In the genomic region with DNA sequence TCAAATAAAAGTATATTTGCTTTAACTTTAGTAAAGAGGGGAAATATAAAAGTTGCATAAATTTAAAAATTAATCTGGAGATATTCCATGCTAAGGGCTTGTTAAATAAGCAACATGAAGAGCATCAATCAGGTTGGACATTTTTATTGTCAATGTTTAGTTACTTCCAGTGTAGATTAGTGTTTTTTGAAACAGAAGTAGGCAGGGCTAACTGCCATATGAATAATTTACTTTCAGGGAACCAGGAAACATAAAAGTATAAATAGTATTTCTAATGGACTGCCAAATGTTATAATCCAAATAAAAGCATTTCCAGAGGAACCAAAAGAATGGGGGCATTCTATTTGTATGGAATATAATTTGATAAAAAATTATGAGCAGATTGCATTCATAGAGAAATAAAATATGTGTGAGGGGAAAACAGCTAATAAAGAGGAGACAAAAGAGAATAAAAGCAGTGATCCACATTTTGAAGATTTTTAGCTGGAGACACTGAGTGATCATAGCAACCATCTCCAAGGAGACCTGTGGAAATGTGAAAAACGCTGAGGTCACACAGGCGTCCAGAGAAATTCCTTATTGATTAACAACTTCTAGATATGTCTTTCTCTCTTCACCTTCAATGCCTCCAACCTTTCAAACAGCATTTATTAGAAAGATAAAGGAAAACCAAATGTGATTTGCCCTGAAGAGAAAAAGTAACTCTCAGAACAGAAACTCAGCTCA, we compare ENCODE assay signal across 1 cellular context.
TF ChIP-seq lines count a peak whose summit lies in the region.

No MANE protein-coding gene starts in this region.

TF ChIP-seq in HEK293, 187 proteins besides CTCF, POLR2A, EP300 and RAD21 (continued from another document and continues in another):
- peak; percentile 34; the same call in 1 of the 2 replicates for TF ChIP-seq TSHZ1 (tag by site-specific recombination; IDR thresholded peaks at IDR 0.05; ENCODE audit: borderline replicate concordance)
- TF ChIP-seq ZNF571 (tag by site-specific recombination; IDR thresholded peaks at IDR 0.05), result no peak
- no peak for TF ChIP-seq ZNF768 (tag by site-specific recombination; IDR thresholded peaks at IDR 0.05)
- TF ChIP-seq ZFP3 (tag by site-specific recombination; IDR thresholded peaks at IDR 0.05; ENCODE audit: low read depth), result no peak
- TF ChIP-seq ZNF132 (tag by site-specific recombination; IDR thresholded peaks at IDR 0.05; ENCODE audit: borderline replicate concordance), result no peak
- TF ChIP-seq ZNF335 (tag by site-specific recombination; conservative IDR thresholded peaks at IDR 0.05), result 0 out of 2 replicates have a peak, but pooled peaks have one; percentile 48
- TF ChIP-seq ZNF112 (tag by site-specific recombination; IDR thresholded peaks at IDR 0.05), result no peak
- no peak for TF ChIP-seq ZEB2 (tag by site-specific recombination; IDR thresholded peaks at IDR 0.05)
- no peak for TF ChIP-seq ZNF624 (tag by site-specific recombination; IDR thresholded peaks at IDR 0.05)
- TF ChIP-seq, protein P1, sequence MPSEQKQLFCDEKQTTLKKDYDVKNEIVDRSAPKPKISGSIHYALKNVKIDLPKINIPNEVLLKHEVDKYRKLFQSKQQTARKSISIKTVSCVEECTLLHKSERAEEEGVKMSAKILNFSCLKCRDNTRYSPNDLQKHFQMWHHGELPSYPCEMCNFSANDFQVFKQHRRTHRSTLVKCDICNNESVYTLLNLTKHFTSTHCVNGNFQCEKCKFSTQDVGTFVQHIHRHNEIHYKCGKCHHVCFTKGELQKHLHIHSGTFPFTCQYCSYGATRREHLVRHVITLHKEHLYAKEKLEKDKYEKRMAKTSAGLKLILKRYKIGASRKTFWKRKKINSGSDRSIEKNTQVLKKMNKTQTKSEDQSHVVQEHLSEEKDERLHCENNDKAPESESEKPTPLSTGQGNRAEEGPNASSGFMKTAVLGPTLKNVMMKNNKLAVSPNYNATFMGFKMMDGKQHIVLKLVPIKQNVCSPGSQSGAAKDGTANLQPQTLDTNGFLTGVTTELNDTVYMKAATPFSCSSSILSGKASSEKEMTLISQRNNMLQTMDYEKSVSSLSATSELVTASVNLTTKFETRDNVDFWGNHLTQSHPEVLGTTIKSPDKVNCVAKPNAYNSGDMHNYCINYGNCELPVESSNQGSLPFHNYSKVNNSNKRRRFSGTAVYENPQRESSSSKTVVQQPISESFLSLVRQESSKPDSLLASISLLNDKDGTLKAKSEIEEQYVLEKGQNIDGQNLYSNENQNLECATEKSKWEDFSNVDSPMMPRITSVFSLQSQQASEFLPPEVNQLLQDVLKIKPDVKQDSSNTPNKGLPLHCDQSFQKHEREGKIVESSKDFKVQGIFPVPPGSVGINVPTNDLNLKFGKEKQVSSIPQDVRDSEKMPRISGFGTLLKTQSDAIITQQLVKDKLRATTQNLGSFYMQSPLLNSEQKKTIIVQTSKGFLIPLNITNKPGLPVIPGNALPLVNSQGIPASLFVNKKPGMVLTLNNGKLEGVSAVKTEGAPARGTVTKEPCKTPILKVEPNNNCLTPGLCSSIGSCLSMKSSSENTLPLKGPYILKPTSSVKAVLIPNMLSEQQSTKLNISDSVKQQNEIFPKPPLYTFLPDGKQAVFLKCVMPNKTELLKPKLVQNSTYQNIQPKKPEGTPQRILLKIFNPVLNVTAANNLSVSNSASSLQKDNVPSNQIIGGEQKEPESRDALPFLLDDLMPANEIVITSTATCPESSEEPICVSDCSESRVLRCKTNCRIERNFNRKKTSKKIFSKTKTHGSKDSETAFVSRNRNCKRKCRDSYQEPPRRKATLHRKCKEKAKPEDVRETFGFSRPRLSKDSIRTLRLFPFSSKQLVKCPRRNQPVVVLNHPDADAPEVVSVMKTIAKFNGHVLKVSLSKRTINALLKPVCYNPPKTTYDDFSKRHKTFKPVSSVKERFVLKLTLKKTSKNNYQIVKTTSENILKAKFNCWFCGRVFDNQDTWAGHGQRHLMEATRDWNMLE (tag by site-specific recombination; conservative IDR thresholded peaks at IDR 0.05; ENCODE audit: low read depth), result no peak
- TF ChIP-seq HIC1 (tag by site-specific recombination; IDR thresholded peaks at IDR 0.05), result no peak
- TF ChIP-seq, protein P2, sequence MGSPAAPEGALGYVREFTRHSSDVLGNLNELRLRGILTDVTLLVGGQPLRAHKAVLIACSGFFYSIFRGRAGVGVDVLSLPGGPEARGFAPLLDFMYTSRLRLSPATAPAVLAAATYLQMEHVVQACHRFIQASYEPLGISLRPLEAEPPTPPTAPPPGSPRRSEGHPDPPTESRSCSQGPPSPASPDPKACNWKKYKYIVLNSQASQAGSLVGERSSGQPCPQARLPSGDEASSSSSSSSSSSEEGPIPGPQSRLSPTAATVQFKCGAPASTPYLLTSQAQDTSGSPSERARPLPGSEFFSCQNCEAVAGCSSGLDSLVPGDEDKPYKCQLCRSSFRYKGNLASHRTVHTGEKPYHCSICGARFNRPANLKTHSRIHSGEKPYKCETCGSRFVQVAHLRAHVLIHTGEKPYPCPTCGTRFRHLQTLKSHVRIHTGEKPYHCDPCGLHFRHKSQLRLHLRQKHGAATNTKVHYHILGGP (tag by site-specific recombination; IDR thresholded peaks at IDR 0.05), result no peak
- TF ChIP-seq, protein P3, sequence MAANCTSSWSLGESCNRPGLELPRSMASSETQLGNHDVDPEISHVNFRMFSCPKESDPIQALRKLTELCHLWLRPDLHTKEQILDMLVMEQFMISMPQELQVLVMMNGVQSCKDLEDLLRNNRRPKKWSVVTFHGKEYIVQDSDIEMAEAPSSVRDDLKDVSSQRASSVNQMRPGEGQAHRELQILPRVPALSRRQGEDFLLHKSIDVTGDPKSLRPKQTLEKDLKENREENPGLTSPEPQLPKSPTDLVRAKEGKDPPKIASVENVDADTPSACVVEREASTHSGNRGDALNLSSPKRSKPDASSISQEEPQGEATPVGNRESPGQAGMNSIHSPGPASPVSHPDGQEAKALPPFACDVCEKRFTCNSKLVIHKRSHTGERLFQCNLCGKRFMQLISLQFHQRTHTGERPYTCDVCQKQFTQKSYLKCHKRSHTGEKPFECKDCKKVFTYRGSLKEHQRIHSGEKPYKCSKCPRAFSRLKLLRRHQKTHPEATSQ (tag by site-specific recombination; IDR thresholded peaks at IDR 0.05), result no peak
- no peak for TF ChIP-seq ZNF670 (tag by site-specific recombination; IDR thresholded peaks at IDR 0.05; ENCODE audit: low read depth)
- TF ChIP-seq, protein P4, sequence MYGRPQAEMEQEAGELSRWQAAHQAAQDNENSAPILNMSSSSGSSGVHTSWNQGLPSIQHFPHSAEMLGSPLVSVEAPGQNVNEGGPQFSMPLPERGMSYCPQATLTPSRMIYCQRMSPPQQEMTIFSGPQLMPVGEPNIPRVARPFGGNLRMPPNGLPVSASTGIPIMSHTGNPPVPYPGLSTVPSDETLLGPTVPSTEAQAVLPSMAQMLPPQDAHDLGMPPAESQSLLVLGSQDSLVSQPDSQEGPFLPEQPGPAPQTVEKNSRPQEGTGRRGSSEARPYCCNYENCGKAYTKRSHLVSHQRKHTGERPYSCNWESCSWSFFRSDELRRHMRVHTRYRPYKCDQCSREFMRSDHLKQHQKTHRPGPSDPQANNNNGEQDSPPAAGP (tag by site-specific recombination; IDR thresholded peaks at IDR 0.05), result no peak
- TF ChIP-seq, protein P5, sequence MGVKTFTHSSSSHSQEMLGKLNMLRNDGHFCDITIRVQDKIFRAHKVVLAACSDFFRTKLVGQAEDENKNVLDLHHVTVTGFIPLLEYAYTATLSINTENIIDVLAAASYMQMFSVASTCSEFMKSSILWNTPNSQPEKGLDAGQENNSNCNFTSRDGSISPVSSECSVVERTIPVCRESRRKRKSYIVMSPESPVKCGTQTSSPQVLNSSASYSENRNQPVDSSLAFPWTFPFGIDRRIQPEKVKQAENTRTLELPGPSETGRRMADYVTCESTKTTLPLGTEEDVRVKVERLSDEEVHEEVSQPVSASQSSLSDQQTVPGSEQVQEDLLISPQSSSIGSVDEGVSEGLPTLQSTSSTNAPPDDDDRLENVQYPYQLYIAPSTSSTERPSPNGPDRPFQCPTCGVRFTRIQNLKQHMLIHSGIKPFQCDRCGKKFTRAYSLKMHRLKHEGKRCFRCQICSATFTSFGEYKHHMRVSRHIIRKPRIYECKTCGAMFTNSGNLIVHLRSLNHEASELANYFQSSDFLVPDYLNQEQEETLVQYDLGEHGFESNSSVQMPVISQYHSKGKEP (tag by site-specific recombination; IDR thresholded peaks at IDR 0.05), result peak; percentile 19; the same call in 1 of the 2 replicates
- TF ChIP-seq SETDB1 (IDR thresholded peaks at IDR 0.05; ENCODE audit: insufficient read length, low read length), result no peak
- TF ChIP-seq ZNF76 (tag by site-specific recombination; IDR thresholded peaks at IDR 0.05; ENCODE audit: borderline replicate concordance, low read depth), result no peak
- TF ChIP-seq ZNF677 (tag by site-specific recombination; IDR thresholded peaks at IDR 0.05), result no peak
- TF ChIP-seq ZNF529 (tag by site-specific recombination; IDR thresholded peaks at IDR 0.05; ENCODE audit: insufficient replicate concordance), result no peak
- TF ChIP-seq ZNF366 (tag by site-specific recombination; conservative IDR thresholded peaks at IDR 0.05), result no peak; the same call in 1 of the 2 replicates
- TF ChIP-seq FEZF1 (tag by site-specific recombination; IDR thresholded peaks at IDR 0.05), result peak; percentile 68
- TF ChIP-seq, protein P6, sequence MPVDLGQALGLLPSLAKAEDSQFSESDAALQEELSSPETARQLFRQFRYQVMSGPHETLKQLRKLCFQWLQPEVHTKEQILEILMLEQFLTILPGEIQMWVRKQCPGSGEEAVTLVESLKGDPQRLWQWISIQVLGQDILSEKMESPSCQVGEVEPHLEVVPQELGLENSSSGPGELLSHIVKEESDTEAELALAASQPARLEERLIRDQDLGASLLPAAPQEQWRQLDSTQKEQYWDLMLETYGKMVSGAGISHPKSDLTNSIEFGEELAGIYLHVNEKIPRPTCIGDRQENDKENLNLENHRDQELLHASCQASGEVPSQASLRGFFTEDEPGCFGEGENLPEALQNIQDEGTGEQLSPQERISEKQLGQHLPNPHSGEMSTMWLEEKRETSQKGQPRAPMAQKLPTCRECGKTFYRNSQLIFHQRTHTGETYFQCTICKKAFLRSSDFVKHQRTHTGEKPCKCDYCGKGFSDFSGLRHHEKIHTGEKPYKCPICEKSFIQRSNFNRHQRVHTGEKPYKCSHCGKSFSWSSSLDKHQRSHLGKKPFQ (tag by site-specific recombination; IDR thresholded peaks at IDR 0.05), result 0 out of 2 replicates have a peak, but pooled peaks have one; percentile 28
- TF ChIP-seq KLF16 (tag by site-specific recombination; IDR thresholded peaks at IDR 0.05), result no peak
- TF ChIP-seq ZNF791 (tag by site-specific recombination; IDR thresholded peaks at IDR 0.05), result no peak
- no peak for TF ChIP-seq ZNF169 (tag by site-specific recombination; IDR thresholded peaks at IDR 0.05)
- TF ChIP-seq ZNF560 (tag by site-specific recombination; IDR thresholded peaks at IDR 0.05; ENCODE audit: borderline replicate concordance), result no peak
- TF ChIP-seq ZNF19 (tag by site-specific recombination; IDR thresholded peaks at IDR 0.05; ENCODE audit: low read depth), result no peak
- TF ChIP-seq ZBTB7A (tag by site-specific recombination; IDR thresholded peaks at IDR 0.05; ENCODE audit: low read depth), result no peak
- TF ChIP-seq ZNF621 (tag by site-specific recombination; IDR thresholded peaks at IDR 0.05), result no peak
- no peak for TF ChIP-seq ZNF155 (tag by site-specific recombination; IDR thresholded peaks at IDR 0.05)
- TF ChIP-seq, protein P7, sequence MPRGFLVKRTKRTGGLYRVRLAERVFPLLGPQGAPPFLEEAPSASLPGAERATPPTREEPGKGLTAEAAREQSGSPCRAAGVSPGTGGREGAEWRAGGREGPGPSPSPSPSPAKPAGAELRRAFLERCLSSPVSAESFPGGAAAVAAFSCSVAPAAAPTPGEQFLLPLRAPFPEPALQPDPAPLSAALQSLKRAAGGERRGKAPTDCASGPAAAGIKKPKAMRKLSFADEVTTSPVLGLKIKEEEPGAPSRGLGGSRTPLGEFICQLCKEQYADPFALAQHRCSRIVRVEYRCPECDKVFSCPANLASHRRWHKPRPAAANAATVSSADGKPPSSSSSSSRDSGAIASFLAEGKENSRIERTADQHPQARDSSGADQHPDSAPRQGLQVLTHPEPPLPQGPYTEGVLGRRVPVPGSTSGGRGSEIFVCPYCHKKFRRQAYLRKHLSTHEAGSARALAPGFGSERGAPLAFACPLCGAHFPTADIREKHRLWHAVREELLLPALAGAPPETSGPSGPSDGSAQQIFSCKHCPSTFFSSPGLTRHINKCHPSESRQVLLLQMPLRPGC (tag by site-specific recombination; IDR thresholded peaks at IDR 0.05), result no peak
- TF ChIP-seq ZNF521 (tag by site-specific recombination; IDR thresholded peaks at IDR 0.05), result no peak
